ENCODE assay signal across 17 cellular contexts in the genomic region with DNA sequence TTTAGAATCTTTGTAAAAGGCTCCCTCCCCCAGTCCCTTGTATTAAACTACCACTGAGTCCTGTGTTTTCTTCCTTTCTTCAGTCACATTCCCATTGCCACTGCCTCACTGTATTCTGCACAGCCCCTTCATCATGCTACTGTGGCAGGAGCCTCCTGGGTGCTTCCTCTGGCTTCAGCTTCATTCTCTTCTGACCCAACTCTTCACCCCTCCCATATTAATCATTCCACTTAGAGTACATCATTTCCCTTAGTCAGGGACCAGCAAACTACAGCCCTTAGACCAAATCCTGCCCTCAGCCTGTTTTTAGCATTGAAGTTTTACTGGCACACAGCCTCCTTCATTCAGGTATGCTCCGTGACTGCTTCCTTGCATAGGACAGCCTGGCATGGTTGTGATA.
DNase-seq lines count a peak whose midpoint lies in the region; ATAC-seq, FAIRE-seq and TF ChIP-seq lines count a peak whose summit lies in the region.
"Had no signal": no experiment of that assay in that cellular context is flagged by ENCODE, and none has a peak within 500 bp of the region (broad histone marks: within the 10 kb centered on the region; RNA-seq: fewer than 3 reads in every experiment).

No MANE protein-coding gene starts in this region.

- DNase-seq in DMS153 treated with DMSO at 0.1 percent for 48 hours (lab: John Stamatoyannopoulos, UW; ENCODE audit: unreplicated experiment) (peak; percentile 65), DMS153 (lab: John Stamatoyannopoulos, UW) (no peak), EL (peak; percentile 49), kidney tubule cell (ENCODE audit: low spot score) (peak; percentile 25), GM19239 (ENCODE audit: insufficient read length, low spot score) (no peak), NCI-H2227 treated with DMSO at 0.1 percent for 48 hours (lab: John Stamatoyannopoulos, UW) (no peak), pancreas (no peak)
- DNase-seq: NCI-H1694, NCI-H2107, SW 1271 had no signal

- no peaks in the 10 kb centered on the region for H3K4me1 ChIP-seq in pancreas
- H3K4me1 ChIP-seq: BLaER1, SJSA1 had no signal

- no peaks in the 10 kb centered on the region for H3K27me3 ChIP-seq in pancreas
- H3K27me3 ChIP-seq: BLaER1, SJSA1 had no signal

- no peak for FAIRE-seq in GM19239 (lab: Jason Lieb, UNC)
- no peak for FAIRE-seq in pancreas (lab: Jason Lieb, UNC)
- FAIRE-seq: GM12891 had no signal

- intact Hi-C loops in pancreas (cut with DNase I): no loop called here

- WGBS in pancreas, 2 donors: 90 to 97% methylated on average over 1 of the region's 1 CpG

- H3K36me3 ChIP-seq in pancreas: no peaks in the 10 kb centered on the region
- H3K36me3 ChIP-seq: BLaER1, SJSA1 had no signal

- H3K27ac ChIP-seq in VCaP: peak overlapping the region; percentile 42; the same call in 1 of the 2 replicates
- no peak overlapping the region for H3K27ac ChIP-seq in pancreas
- H3K27ac ChIP-seq: 22Rv1, BLaER1, RWPE1, SJSA1 had no signal

- TF ChIP-seq CTCF in VCaP (conservative IDR thresholded peaks at IDR 0.05): no peak
- no peak for TF ChIP-seq CTCF in pancreas (IDR thresholded peaks at IDR 0.05)

- H3K4me3 ChIP-seq in pancreas: no peak overlapping the region
- H3K4me3 ChIP-seq: BLaER1, SJSA1 had no signal

- H3K9me3 ChIP-seq in pancreas: no peaks in the 10 kb centered on the region
- H3K9me3 ChIP-seq: BLaER1, SJSA1 had no signal

- ATAC-seq in pancreas: no peak
- ATAC-seq: HCT116 had no signal

Comparison
In these comparisons a context has a peak if more than half of its experiments do, and no peak if none do; other contexts are left out.
1. DNase-seq: peak in DMS153 treated with DMSO at 0.1 percent for 48 hours (single experiment), EL (single experiment) and kidney tubule cell (single experiment); none in DMS153 (single experiment), GM19239 (single experiment), NCI-H2227 treated with DMSO at 0.1 percent for 48 hours (single experiment) and pancreas (0 of 6).